In genomic region chr2:188765522-188765921, GRCh38 we compare ENCODE assay signal across 10 cellular contexts.
DNase-seq lines count a peak whose midpoint lies in the region; ATAC-seq and TF ChIP-seq lines count a peak whose summit lies in the region.
"Had no signal": no experiment of that assay in that cellular context is flagged by ENCODE, and none has a peak within 500 bp of the region (broad histone marks: within the 10 kb centered on the region; RNA-seq: fewer than 3 reads in every experiment).

No MANE protein-coding gene starts in this region.

- no peaks in the 10 kb centered on the region for H3K36me3 ChIP-seq in kidney epithelial cell (ENCODE audit: control insufficient read depth, insufficient read depth, low read length)
- H3K36me3 ChIP-seq in tibial artery = no peaks in the 10 kb centered on the region
- H3K36me3 ChIP-seq in transverse colon = no peaks in the 10 kb centered on the region

- H3K27me3 ChIP-seq in H9 (ENCODE audit: insufficient read depth, low read length) = no peaks in the 10 kb centered on the region
- H3K27me3 ChIP-seq in kidney epithelial cell (ENCODE audit: control insufficient read depth, insufficient read depth, low read length) = no peaks in the 10 kb centered on the region
- H3K27me3 ChIP-seq in tibial artery = no peaks in the 10 kb centered on the region
- H3K27me3 ChIP-seq in transverse colon = no peaks in the 10 kb centered on the region

- no peak overlapping the region for H4K5ac ChIP-seq in H9 (ENCODE audit: insufficient read length, low read depth, low read length)

- DNase-seq in EH (ENCODE audit: low read depth) = peak; percentile 61
- no peak for DNase-seq in H9
- peak; percentile 1 for DNase-seq in RWPE1 (ENCODE audit: low spot score)
- DNase-seq in kidney epithelial cell (ENCODE audit: low read depth) = no peak
- DNase-seq in tibial artery = no peak
- no peak for DNase-seq in transverse colon
- no peak for DNase-seq in NCI-H2171 treated with DMSO at 0.1 percent for 48 hours (lab: John Stamatoyannopoulos, UW)
- DNase-seq: KBM-7 had no signal

- in situ Hi-C loops in transverse colon (cut with MboI; ENCODE audit: low pct_ligation_motif_present in 1 of 4, low pct_unique_long_range_greater_than_20kb in 1 of 4, low sequenced_read_pairs in 3 of 4) = no loop called here

- H3K27ac ChIP-seq in H9 (ENCODE audit: insufficient read length, low read depth, low read length) = no peak overlapping the region
- H3K27ac ChIP-seq in RWPE1 = no peak overlapping the region
- H3K27ac ChIP-seq in tibial artery = no peak overlapping the region
- H3K27ac ChIP-seq in transverse colon = no peak overlapping the region

- H3K9me3 Mint-ChIP-seq in H9 = no peaks in the 10 kb centered on the region
- H3K9me3 Mint-ChIP-seq: dendritic cell treated with granulocyte-macrophage colony-stimulating factor and Interleukin-4, amounts not matched to agents 40 ng/mL and 50 ng/mL, for 4 days had no signal

- H3K4ac ChIP-seq in H9 (ENCODE audit: low read depth, low read length) = no peak overlapping the region

- H3K4me3 ChIP-seq in kidney epithelial cell (ENCODE audit: low read depth, low read length) (no peak overlapping the region), tibial artery (no peak overlapping the region), transverse colon (no peak overlapping the region)

- H2AFZ ChIP-seq in H9 (ENCODE audit: low read length) = no peak overlapping the region

- H3K56ac ChIP-seq in H9 (ENCODE audit: insufficient read length, low read depth, low read length) = no peak overlapping the region

- no peak overlapping the region for H3K27ac Mint-ChIP-seq in H9
- H3K27ac Mint-ChIP-seq: dendritic cell treated with granulocyte-macrophage colony-stimulating factor and Interleukin-4, amounts not matched to agents 40 ng/mL and 50 ng/mL, for 4 days had no signal

- no peak overlapping the region for H3K4me3 Mint-ChIP-seq in H9
- H3K4me3 Mint-ChIP-seq: dendritic cell treated with granulocyte-macrophage colony-stimulating factor and Interleukin-4, amounts not matched to agents 40 ng/mL and 50 ng/mL, for 4 days had no signal

- H3K36me3 Mint-ChIP-seq in H9 (ENCODE audit: insufficient read depth in 1 of 3, low read depth in 3 of 3) = no peaks in the 10 kb centered on the region

- no peak overlapping the region for H2BK20ac ChIP-seq in H9 (ENCODE audit: low read depth, low read length, poor library complexity, severe bottlenecking)

- no peak overlapping the region for H4K8ac ChIP-seq in H9 (replicated peaks; ENCODE audit: insufficient read length, low read depth, low read length)

- no peaks in the 10 kb centered on the region for H4K20me1 ChIP-seq in H9 (ENCODE audit: control insufficient read depth, insufficient read depth, insufficient read length)

- no peak overlapping the region for H3K9ac ChIP-seq in H9 (ENCODE audit: extremely low read depth, insufficient read length, low read length)

- H3K27me3 Mint-ChIP-seq in H9 (ENCODE audit: low read depth) = no peaks in the 10 kb centered on the region
- H3K27me3 Mint-ChIP-seq: dendritic cell treated with granulocyte-macrophage colony-stimulating factor and Interleukin-4, amounts not matched to agents 40 ng/mL and 50 ng/mL, for 4 days had no signal

- POLR2A ChIA-PET in RWPE1 (lab: Yijun Ruan, JAX; ENCODE audit: low non-redundant PET) = no interaction called here

- WGBS in H9 (ENCODE audit: extremely low coverage, insufficient read length, low lambda C conversion rate) = no CpG with 5 or more reads among the region's 3 CpGs
- WGBS in transverse colon (ENCODE audit: low coverage in 1 of 2), 2 donors = 70 to 77% methylated on average over 3 of the region's 3 CpGs

- no peak overlapping the region for H4K91ac ChIP-seq in H9 (ENCODE audit: insufficient read length, low read depth, low read length)

- ATAC-seq in GM19452 (IDR thresholded peaks at IDR 0.05; ENCODE audit: unreplicated experiment) = no peak

- no peak overlapping the region for H2AK5ac ChIP-seq in H9 (ENCODE audit: insufficient read length, low read length)

- no peaks in the 10 kb centered on the region for H3K23me2 ChIP-seq in H9 (ENCODE audit: insufficient read length, low read depth, low read length, poor library complexity, severe bottlenecking)

- TF ChIP-seq CTCF in H9 (conservative IDR thresholded peaks at IDR 0.05) (peak; percentile 66), RWPE1 (conservative IDR thresholded peaks at IDR 0.05; ENCODE audit: low read depth) (no peak), kidney epithelial cell (IDR thresholded peaks at IDR 0.05; ENCODE audit: insufficient read depth, low read length, poor library complexity, severe bottlenecking) (peak; percentile 46), tibial artery (IDR thresholded peaks at IDR 0.05) (no peak), transverse colon (IDR thresholded peaks at IDR 0.05) (no peak)

- no peak overlapping the region for H2BK120ac ChIP-seq in H9 (ENCODE audit: low read depth, low read length, poor library complexity, severe bottlenecking)

- H3K23ac ChIP-seq in H9 (ENCODE audit: insufficient read length, low read depth, low read length) = no peak overlapping the region

- TF ChIP-seq POLR2A in transverse colon (IDR thresholded peaks at IDR 0.05) = no peak

- H3K4me1 Mint-ChIP-seq in H9 = no peaks in the 10 kb centered on the region

- TF ChIP-seq EP300 in transverse colon (IDR thresholded peaks at IDR 0.05; ENCODE audit: low read depth) = no peak

- no peaks in the 10 kb centered on the region for H3K79me1 ChIP-seq in H9 (ENCODE audit: insufficient read depth, low read depth, low read length, poor library complexity, severe bottlenecking)

- no peaks in the 10 kb centered on the region for H3K4me1 ChIP-seq in H9 (ENCODE audit: insufficient read depth, low read length)
- no peaks in the 10 kb centered on the region for H3K4me1 ChIP-seq in tibial artery
- H3K4me1 ChIP-seq in transverse colon = no peaks in the 10 kb centered on the region

- H3K18ac ChIP-seq in H9 (ENCODE audit: insufficient read length, low read depth, low read length) = no peak overlapping the region

- H3K4me2 ChIP-seq in H9 (ENCODE audit: insufficient read depth, insufficient read length, low read length) = no peak overlapping the region

- H2BK12ac ChIP-seq in H9 (ENCODE audit: insufficient read length, low read depth, low read length) = no peak overlapping the region

- intact Hi-C loops in tibial artery (cut with DNase I; ENCODE audit: low total_unique reads) = no loop called here
- intact Hi-C loops in transverse colon (cut with DNase I; ENCODE audit: low total_unique reads) = no loop called here

- CTCF ChIA-PET in RWPE1 (lab: Yijun Ruan, JAX) = no interaction called here

- H3K14ac ChIP-seq in H9 (ENCODE audit: insufficient read depth, low read length) = no peak overlapping the region

- H3T11ph ChIP-seq in H9 (ENCODE audit: low read length) = no peak overlapping the region

- H3K79me2 ChIP-seq in H9 (ENCODE audit: insufficient read depth, low read length) = no peaks in the 10 kb centered on the region

- no peak overlapping the region for H2BK5ac ChIP-seq in H9 (ENCODE audit: insufficient read length, low read length)

- H3K9me3 ChIP-seq in H9 (ENCODE audit: control insufficient read depth, low read depth, low read length) = no peaks in the 10 kb centered on the region
- no peaks in the 10 kb centered on the region for H3K9me3 ChIP-seq in tibial artery
- no peaks in the 10 kb centered on the region for H3K9me3 ChIP-seq in transverse colon

- H2BK15ac ChIP-seq in H9 (ENCODE audit: low read depth, low read length) = no peak overlapping the region

Comparison
In these comparisons a context has a peak if more than half of its experiments do, and no peak if none do; other contexts are left out.
1. DNase-seq: peak in EH (single experiment) and RWPE1 (single experiment); none in H9 (single experiment), kidney epithelial cell (single experiment), tibial artery (0 of 2), transverse colon (single experiment) and NCI-H2171 treated with DMSO at 0.1 percent for 48 hours (single experiment).
2. CTCF ChIP-seq: peak in H9 (single experiment) and kidney epithelial cell (single experiment); none in RWPE1 (single experiment), tibial artery (0 of 2) and transverse colon (0 of 5).